Comparison of ENCODE assay signal across 1 cellular context in the genomic region with DNA sequence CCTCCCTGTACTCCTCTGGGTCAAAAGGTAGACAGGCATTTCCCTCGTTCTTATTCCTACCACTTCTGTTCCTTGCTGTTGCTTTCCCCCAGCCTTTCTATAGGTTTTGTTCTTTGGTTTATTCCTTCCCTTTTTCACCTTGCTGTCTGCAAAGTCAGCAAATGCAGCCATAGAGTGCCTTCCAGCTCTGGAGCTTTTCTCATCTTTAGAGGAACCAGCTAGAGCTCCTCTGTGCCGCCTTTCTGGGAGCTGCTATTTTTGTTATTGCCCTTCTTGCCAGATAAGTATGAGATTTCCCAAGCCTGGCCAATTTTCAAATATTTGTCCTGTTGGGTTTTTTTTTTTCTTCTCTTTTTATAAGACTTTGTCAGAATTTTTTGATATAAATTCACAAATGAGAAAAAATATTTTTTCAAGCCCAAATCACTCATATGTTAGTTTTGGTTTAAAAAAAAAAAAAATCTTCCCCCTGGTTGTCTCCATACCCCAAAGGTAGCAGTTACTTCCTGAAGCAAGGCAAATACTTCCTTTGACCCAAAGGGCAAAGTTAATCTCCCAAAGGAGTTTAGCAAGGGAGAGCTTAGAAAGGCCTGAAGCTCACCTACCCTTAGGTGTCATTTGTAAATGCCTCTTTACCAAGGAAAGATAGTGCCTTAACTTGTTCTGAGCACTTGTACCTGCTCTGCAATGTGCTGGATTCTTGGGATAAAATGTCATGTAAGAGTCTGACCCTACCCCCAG.
TF ChIP-seq lines count a peak whose summit lies in the region.

No MANE protein-coding gene starts in this region.

TF ChIP-seq in GM23338, 12 proteins besides CTCF, POLR2A, EP300 and RAD21 (continued from another document):
- TF ChIP-seq ETS1 (IDR thresholded peaks at IDR 0.05) (no peak), ZNF462 (CRISPR knock-in tag; IDR thresholded peaks at IDR 0.05) (no peak), ZNF114 (CRISPR knock-in tag; IDR thresholded peaks at IDR 0.05) (no peak)
TF ChIP-seq in GM23338: peak in this region for 0.
